2 cellular contexts compared by ENCODE assay signal in the genomic region with DNA sequence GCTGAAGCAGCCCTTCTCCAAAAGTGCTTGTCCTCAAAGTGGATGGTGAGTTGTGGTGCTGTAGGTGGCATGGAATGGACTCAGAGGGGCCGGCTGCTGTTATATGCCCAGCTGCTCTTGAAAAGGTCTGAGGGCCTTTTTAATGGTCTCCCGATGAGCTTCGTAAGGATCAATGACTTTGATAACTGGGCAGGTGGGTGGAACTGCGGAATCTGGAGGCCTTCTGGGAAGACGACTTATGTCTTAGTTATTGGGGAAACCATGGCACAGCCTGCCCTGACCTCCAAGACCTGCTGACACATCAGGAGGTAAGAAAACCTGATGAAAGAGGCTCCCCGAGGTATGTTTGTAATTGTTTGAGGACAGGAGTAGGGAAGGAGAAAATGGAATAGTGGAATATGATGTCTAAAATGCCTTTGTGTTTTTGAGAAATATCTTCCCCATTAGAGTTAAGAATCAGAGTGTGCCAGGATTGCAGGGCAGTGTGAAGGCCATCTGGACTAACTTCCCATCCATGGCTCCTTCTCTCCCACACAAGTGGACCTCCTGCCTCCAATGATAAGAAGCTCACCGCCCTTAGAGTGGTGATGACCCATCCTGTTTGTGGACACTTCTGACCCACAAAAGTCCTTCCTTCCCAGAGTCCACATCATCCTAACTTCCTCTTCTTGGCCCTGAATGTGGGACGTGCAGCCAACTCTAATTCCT.
TF ChIP-seq lines count a peak whose summit lies in the region.

No MANE protein-coding gene starts in this region.

TF ChIP-seq in IMR-90, 13 proteins besides CTCF, POLR2A, EP300 and RAD21:
- TF ChIP-seq, protein P1, sequence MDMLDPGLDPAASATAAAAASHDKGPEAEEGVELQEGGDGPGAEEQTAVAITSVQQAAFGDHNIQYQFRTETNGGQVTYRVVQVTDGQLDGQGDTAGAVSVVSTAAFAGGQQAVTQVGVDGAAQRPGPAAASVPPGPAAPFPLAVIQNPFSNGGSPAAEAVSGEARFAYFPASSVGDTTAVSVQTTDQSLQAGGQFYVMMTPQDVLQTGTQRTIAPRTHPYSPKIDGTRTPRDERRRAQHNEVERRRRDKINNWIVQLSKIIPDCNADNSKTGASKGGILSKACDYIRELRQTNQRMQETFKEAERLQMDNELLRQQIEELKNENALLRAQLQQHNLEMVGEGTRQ (IDR thresholded peaks at IDR 0.05; ENCODE audit: low read depth, low read length): no peak
- TF ChIP-seq NFE2L2 (IDR thresholded peaks at IDR 0.05; ENCODE audit: low read depth, low read length): no peak
- no peak for TF ChIP-seq CHD1 (IDR thresholded peaks at IDR 0.05; ENCODE audit: low read depth, low read length)
- TF ChIP-seq MXI1 (IDR thresholded peaks at IDR 0.05; ENCODE audit: borderline replicate concordance, low read depth, low read length): no peak
- TF ChIP-seq FOS (IDR thresholded peaks at IDR 0.05; ENCODE audit: low read depth, low read length): no peak
- no peak for TF ChIP-seq MAZ (IDR thresholded peaks at IDR 0.05; ENCODE audit: borderline replicate concordance, low read depth, low read length)
- TF ChIP-seq CEBPB (IDR thresholded peaks at IDR 0.05; ENCODE audit: low read depth, low read length): no peak
- TF ChIP-seq MAFK (IDR thresholded peaks at IDR 0.05; ENCODE audit: low read depth, low read length): no peak
- no peak for TF ChIP-seq BHLHE40 (IDR thresholded peaks at IDR 0.05; ENCODE audit: low read depth, low read length)
- TF ChIP-seq RFX5 (IDR thresholded peaks at IDR 0.05; ENCODE audit: low read depth, low read length): no peak
- no peak for TF ChIP-seq RCOR1 (IDR thresholded peaks at IDR 0.05; ENCODE audit: insufficient replicate concordance, low read length)
- TF ChIP-seq, protein P2, sequence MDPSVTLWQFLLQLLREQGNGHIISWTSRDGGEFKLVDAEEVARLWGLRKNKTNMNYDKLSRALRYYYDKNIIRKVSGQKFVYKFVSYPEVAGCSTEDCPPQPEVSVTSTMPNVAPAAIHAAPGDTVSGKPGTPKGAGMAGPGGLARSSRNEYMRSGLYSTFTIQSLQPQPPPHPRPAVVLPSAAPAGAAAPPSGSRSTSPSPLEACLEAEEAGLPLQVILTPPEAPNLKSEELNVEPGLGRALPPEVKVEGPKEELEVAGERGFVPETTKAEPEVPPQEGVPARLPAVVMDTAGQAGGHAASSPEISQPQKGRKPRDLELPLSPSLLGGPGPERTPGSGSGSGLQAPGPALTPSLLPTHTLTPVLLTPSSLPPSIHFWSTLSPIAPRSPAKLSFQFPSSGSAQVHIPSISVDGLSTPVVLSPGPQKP (IDR thresholded peaks at IDR 0.05; ENCODE audit: borderline replicate concordance, low read depth, low read length): no peak
- TF ChIP-seq SMC3 (IDR thresholded peaks at IDR 0.05; ENCODE audit: low read depth, low read length): no peak

TF ChIP-seq in K562, 482 proteins besides CTCF, POLR2A, EP300 and RAD21 (continues in another document):
- TF ChIP-seq MNT (conservative IDR thresholded peaks at IDR 0.05) (no peak), ZNF175 (CRISPR knock-in tag; IDR thresholded peaks at IDR 0.05; ENCODE audit: low read depth) (peak; percentile 45; the same call in 1 of the 2 replicates), CBX1 (IDR thresholded peaks at IDR 0.05; ENCODE audit: low read depth) (no peak), HMGXB4 (CRISPR knock-in tag; IDR thresholded peaks at IDR 0.05) (no peak), ZNF79 (CRISPR knock-in tag; IDR thresholded peaks at IDR 0.05; ENCODE audit: low read depth) (no peak), CREB1 (IDR thresholded peaks at IDR 0.05) (no peak), CREB1 (CRISPR knock-in tag; IDR thresholded peaks at IDR 0.05) (no peak), KLF16 (IDR thresholded peaks at IDR 0.05) (no peak), RREB1 (CRISPR knock-in tag; IDR thresholded peaks at IDR 0.05) (no peak), HOMEZ (CRISPR knock-in tag; IDR thresholded peaks at IDR 0.05) (no peak), FOXK1 (CRISPR knock-in tag; IDR thresholded peaks at IDR 0.05; ENCODE audit: borderline replicate concordance) (no peak), CHCHD3 (CRISPR knock-in tag; IDR thresholded peaks at IDR 0.05) (no peak), HCFC1 (IDR thresholded peaks at IDR 0.05; ENCODE audit: low read depth, low read length) (no peak), HDGF (IDR thresholded peaks at IDR 0.05) (no peak), THRAP3 (IDR thresholded peaks at IDR 0.05; ENCODE audit: borderline replicate concordance) (no peak), TEAD4 (IDR thresholded peaks at IDR 0.05; ENCODE audit: low read length) (peak; percentile 33; the same call in 1 of the 2 replicates), TEAD4 (CRISPR knock-in tag; IDR thresholded peaks at IDR 0.05; ENCODE audit: borderline replicate concordance) (no peak), ZBTB8A (IDR thresholded peaks at IDR 0.05; ENCODE audit: partially characterized antibody) (no peak), NR2C1 (IDR thresholded peaks at IDR 0.05) (no peak), NR2C1 (tag; IDR thresholded peaks at IDR 0.05) (no peak), TBL1XR1 (IDR thresholded peaks at IDR 0.05; ENCODE audit: low read length in 2 of 2) (no peak), ZNF12 (CRISPR knock-in tag; IDR thresholded peaks at IDR 0.05) (no peak), ZKSCAN1 (IDR thresholded peaks at IDR 0.05; ENCODE audit: low read depth, low read length) (no peak)
- TF ChIP-seq, protein P3, sequence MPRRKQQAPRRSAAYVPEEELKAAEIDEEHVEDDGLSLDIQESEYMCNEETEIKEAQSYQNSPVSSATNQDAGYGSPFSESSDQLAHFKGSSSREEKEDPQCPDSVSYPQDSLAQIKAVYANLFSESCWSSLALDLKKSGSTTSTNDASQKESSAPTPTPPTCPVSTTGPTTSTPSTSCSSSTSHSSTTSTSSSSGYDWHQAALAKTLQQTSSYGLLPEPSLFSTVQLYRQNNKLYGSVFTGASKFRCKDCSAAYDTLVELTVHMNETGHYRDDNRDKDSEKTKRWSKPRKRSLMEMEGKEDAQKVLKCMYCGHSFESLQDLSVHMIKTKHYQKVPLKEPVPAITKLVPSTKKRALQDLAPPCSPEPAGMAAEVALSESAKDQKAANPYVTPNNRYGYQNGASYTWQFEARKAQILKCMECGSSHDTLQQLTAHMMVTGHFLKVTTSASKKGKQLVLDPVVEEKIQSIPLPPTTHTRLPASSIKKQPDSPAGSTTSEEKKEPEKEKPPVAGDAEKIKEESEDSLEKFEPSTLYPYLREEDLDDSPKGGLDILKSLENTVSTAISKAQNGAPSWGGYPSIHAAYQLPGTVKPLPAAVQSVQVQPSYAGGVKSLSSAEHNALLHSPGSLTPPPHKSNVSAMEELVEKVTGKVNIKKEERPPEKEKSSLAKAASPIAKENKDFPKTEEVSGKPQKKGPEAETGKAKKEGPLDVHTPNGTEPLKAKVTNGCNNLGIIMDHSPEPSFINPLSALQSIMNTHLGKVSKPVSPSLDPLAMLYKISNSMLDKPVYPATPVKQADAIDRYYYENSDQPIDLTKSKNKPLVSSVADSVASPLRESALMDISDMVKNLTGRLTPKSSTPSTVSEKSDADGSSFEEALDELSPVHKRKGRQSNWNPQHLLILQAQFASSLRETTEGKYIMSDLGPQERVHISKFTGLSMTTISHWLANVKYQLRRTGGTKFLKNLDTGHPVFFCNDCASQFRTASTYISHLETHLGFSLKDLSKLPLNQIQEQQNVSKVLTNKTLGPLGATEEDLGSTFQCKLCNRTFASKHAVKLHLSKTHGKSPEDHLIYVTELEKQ (CRISPR knock-in tag; IDR thresholded peaks at IDR 0.05): no peak
- TF ChIP-seq, protein P4, sequence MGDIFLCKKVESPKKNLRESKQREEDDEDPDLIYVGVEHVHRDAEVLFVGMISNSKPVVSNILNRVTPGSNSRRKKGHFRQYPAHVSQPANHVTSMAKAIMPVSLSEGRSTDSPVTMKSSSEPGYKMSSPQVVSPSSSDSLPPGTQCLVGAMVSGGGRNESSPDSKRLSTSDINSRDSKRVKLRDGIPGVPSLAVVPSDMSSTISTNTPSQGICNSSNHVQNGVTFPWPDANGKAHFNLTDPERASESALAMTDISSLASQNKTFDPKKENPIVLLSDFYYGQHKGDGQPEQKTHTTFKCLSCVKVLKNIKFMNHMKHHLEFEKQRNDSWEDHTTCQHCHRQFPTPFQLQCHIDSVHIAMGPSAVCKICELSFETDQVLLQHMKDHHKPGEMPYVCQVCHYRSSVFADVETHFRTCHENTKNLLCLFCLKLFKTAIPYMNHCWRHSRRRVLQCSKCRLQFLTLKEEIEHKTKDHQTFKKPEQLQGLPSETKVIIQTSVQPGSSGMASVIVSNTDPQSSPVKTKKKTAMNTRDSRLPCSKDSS (IDR thresholded peaks at IDR 0.05; ENCODE audit: low read depth, partially characterized antibody): no peak
- TF ChIP-seq, protein P5, sequence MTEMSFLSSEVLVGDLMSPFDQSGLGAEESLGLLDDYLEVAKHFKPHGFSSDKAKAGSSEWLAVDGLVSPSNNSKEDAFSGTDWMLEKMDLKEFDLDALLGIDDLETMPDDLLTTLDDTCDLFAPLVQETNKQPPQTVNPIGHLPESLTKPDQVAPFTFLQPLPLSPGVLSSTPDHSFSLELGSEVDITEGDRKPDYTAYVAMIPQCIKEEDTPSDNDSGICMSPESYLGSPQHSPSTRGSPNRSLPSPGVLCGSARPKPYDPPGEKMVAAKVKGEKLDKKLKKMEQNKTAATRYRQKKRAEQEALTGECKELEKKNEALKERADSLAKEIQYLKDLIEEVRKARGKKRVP (CRISPR knock-in tag; IDR thresholded peaks at IDR 0.05): no peak
